Comparison of ENCODE assay signal across 19 cellular contexts in the genomic region with DNA sequence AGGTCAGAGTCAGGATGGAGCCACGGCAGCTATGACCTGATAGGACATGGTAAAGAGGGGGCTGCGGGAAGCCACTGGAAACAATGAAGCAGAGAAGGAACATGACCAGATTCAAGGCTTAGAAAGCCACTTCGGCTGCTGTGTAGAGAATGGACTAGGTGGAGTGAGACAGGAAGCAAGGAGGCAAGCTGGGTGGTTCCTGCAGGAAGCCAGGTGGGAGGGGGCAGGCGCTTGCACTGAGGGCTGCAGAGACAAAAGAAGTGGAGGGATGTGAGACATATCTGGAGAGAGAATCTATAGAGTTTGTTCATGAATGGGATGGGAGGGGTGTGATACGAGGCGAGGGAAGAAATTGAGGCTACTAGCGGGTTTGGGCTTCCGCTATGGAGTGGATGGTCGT. TPM values are rescaled to one million over a fixed set of nuclear protein-coding genes. Genes with fewer than 3 reads are reported as not detected.
DNase-seq lines count a peak whose midpoint lies in the region; ATAC-seq, FAIRE-seq and TF ChIP-seq lines count a peak whose summit lies in the region.
"Had no signal": no experiment of that assay in that cellular context is flagged by ENCODE, and none has a peak within 500 bp of the region (broad histone marks: within the 10 kb centered on the region; RNA-seq: fewer than 3 reads in every experiment).

No MANE protein-coding gene starts in this region.

- H3K23ac ChIP-seq in H1 (ENCODE audit: insufficient read length), result no peak overlapping the region

- H3K4me3 ChIP-seq in OCI-LY7 (ENCODE audit: low read depth, low read length, poor library complexity, severe bottlenecking), result no peak overlapping the region
- no peak overlapping the region for H3K4me3 ChIP-seq in H1 (ENCODE audit: extremely low read depth in 1 of 4, insufficient read depth in 2 of 4, low read depth in 3 of 4, low read length in 4 of 4)

- no peaks in the 10 kb centered on the region for H3K9me3 Mint-ChIP-seq in activated T-cell treated with anti-CD3 and anti-CD28 coated beads, Interleukin-2, amount 50 U/mL, for 24 hours
- H3K9me3 Mint-ChIP-seq in CD4-positive, alpha-beta T cell, result no peaks in the 10 kb centered on the region

- H3K36me3 Mint-ChIP-seq in activated T-cell treated with anti-CD3 and anti-CD28 coated beads, Interleukin-2, amount 50 U/mL, for 24 hours (ENCODE audit: low read depth), result no peaks in the 10 kb centered on the region
- no peaks in the 10 kb centered on the region for H3K36me3 Mint-ChIP-seq in CD4-positive, alpha-beta T cell (ENCODE audit: low read depth)
- H3K36me3 Mint-ChIP-seq: CD14-positive monocyte had no signal

- H3K79me2 ChIP-seq in OCI-LY7 (ENCODE audit: insufficient read depth, low read depth, low read length), result no peaks in the 10 kb centered on the region
- H3K79me2 ChIP-seq in H1 (ENCODE audit: control insufficient read depth in 1 of 2, insufficient read depth in 2 of 2, low read length in 2 of 2), result no peaks in the 10 kb centered on the region

- no peak overlapping the region for H2BK12ac ChIP-seq in H1 (ENCODE audit: low read depth, low read length)

- intact Hi-C loops in CD4-positive, alpha-beta T cell (cut with DNase I, micrococcal nuclease), result no loop called here
- intact Hi-C loops in OCI-LY7 (cut with micrococcal nuclease; ENCODE audit: unreplicated experiment), result no loop called here

- no peaks in the 10 kb centered on the region for H3K9me3 ChIP-seq in CD4-positive, alpha-beta T cell (ENCODE audit: control insufficient read depth, low read length)
- H3K9me3 ChIP-seq in OCI-LY7 (ENCODE audit: low read length) (peaks cover 3% of the 10 kb centered on the region; the same call in 1 of the 2 replicates), H1 (ENCODE audit: insufficient read depth in 2 of 2, low read depth in 1 of 2, low read length in 1 of 2) (no peaks in the 10 kb centered on the region)

- no peak overlapping the region for H3K56ac ChIP-seq in H1 (replicated peaks; ENCODE audit: insufficient read length, low read depth, low read length)

- no peak overlapping the region for H3K14ac ChIP-seq in H1 (ENCODE audit: insufficient read length)

- H3K4me1 Mint-ChIP-seq in activated T-cell treated with anti-CD3 and anti-CD28 coated beads, Interleukin-2, amount 50 U/mL, for 24 hours (ENCODE audit: low read depth), result peaks cover 21% of the 10 kb centered on the region
- peaks cover 24% of the 10 kb centered on the region for H3K4me1 Mint-ChIP-seq in CD4-positive, alpha-beta T cell (ENCODE audit: low read depth)
- H3K4me1 Mint-ChIP-seq: CD14-positive monocyte had no signal

- peaks cover 22% of the 10 kb centered on the region for H3K4me1 ChIP-seq in OCI-LY7 (ENCODE audit: insufficient read depth, low read length, poor library complexity, severe bottlenecking)
- no peaks in the 10 kb centered on the region for H3K4me1 ChIP-seq in H1 (replicated peaks in 1 of 4; ENCODE audit: control insufficient read depth in 3 of 4, insufficient read depth in 4 of 4, low read length in 3 of 4)

- H3K18ac ChIP-seq in H1 (ENCODE audit: extremely low read depth, low read length), result no peak overlapping the region

- no peaks in the 10 kb centered on the region for H4K20me1 ChIP-seq in OCI-LY7 (ENCODE audit: insufficient read depth, low read length)
- no peaks in the 10 kb centered on the region for H4K20me1 ChIP-seq in H1 (replicated peaks in 1 of 2; ENCODE audit: control insufficient read depth in 1 of 2, insufficient read depth in 2 of 2, low read length in 2 of 2)

- H3K23me2 ChIP-seq in H1 (ENCODE audit: low read depth, low read length), result no peaks in the 10 kb centered on the region; the same call in 1 of the 2 replicates

- TF ChIP-seq POLR2A in H1 (IDR thresholded peaks at IDR 0.05; ENCODE audit: control extremely low read depth in 1 of 2, low read depth in 2 of 2, low read length in 2 of 2), result no peak

- no peaks in the 10 kb centered on the region for H3K79me1 ChIP-seq in H1 (ENCODE audit: low read depth, low read length)

- no peak overlapping the region for H3K4me3 Mint-ChIP-seq in activated T-cell treated with anti-CD3 and anti-CD28 coated beads, Interleukin-2, amount 50 U/mL, for 24 hours
- peak overlapping the region; percentile 42 for H3K4me3 Mint-ChIP-seq in CD4-positive, alpha-beta T cell
- H3K4me3 Mint-ChIP-seq: CD14-positive monocyte had no signal

- POLR2A ChIA-PET in CD4-positive, alpha-beta T cell (lab: Charles Lee), result no interaction called here
- POLR2A ChIA-PET in OCI-LY7 (lab: Charles Lee), result no interaction called here
- POLR2A ChIA-PET in H1 (lab: Charles Lee; ENCODE audit: partially characterized antibody), result interaction anchor here (0.6 to 2.1 kb wide), 6 partner anchors 9 to 55 kb away, joined by 3 to 12 read pairs (median 4); a partner anchor contains a TSS

- H3K4me2 ChIP-seq in OCI-LY7 (ENCODE audit: low read length) (peak overlapping the region; percentile 11; the same call in 1 of the 2 replicates), H1 (ENCODE audit: insufficient read depth in 1 of 2, low read depth in 2 of 2, low read length in 2 of 2) (no peak overlapping the region)

- H3K27me3 ChIP-seq in CD4-positive, alpha-beta T cell (ENCODE audit: control insufficient read depth, insufficient read depth, low read length), result no peaks in the 10 kb centered on the region
- H3K27me3 ChIP-seq in H1 (replicated peaks in 1 of 4; ENCODE audit: control insufficient read depth in 3 of 4, extremely low read depth in 1 of 4, insufficient read depth in 3 of 4, low read length in 3 of 4), result no peaks in the 10 kb centered on the region

- H4K91ac ChIP-seq in H1 (replicated peaks; ENCODE audit: insufficient read length, low read length), result no peak overlapping the region

- no peak overlapping the region for H3K4ac ChIP-seq in H1 (replicated peaks; ENCODE audit: insufficient read length, low read depth, low read length)

- no peak overlapping the region for H2BK120ac ChIP-seq in H1 (replicated peaks; ENCODE audit: low read depth, low read length)

- 92 to 100% methylated on average over 2 to 9 of the region's 9 CpGs for WGBS in H1 (ENCODE audit: extremely low coverage in 1 of 2, insufficient coverage in 1 of 2, insufficient read length in 1 of 2, insufficient replicate concordance in 2 of 2, low coverage in 1 of 2, low lambda C conversion rate in 2 of 2, missing lambda C conversion rate in 1 of 2), 2 experiments

- DNase-seq in activated T-cell treated with anti-CD3 and anti-CD28 coated beads, Interleukin-2, amount 50 U/mL, for 24 hours, result no peak
- DNase-seq in activated T-cell treated with anti-CD3 and anti-CD28 coated beads, Interleukin-2, amount 50 U/mL, for 48 hours, result no peak
- no peak for DNase-seq in CD4-positive, alpha-beta T cell
- DNase-seq in OCI-LY7 (ENCODE audit: low spot score) (peak; percentile 34), H1 (ENCODE audit: low read depth in 1 of 2, low spot score in 2 of 2) (no peak), NCI-H345 treated with DMSO at 0.1 percent for 48 hours (lab: John Stamatoyannopoulos, UW; ENCODE audit: unreplicated experiment) (no peak), hypothalamus (lab: John Stamatoyannopoulos, UW) (no peak)
- DNase-seq in effector CD4-positive, alpha-beta T cell, result no peak
- DNase-seq: EL, Karpas-422, NCI-H1105, NCI-H1694, NCI-H2107, NCI-H2227 treated with DMSO at 0.1 percent for 48 hours, NCI-H524 treated with DMSO at 0.1 percent for 48 hours, Right ventricle myocardium superior had no signal

- H3K27me3 Mint-ChIP-seq in activated T-cell treated with anti-CD3 and anti-CD28 coated beads, Interleukin-2, amount 50 U/mL, for 24 hours, result no peaks in the 10 kb centered on the region
- H3K27me3 Mint-ChIP-seq in CD4-positive, alpha-beta T cell, result no peaks in the 10 kb centered on the region

- no peaks in the 10 kb centered on the region for H3K9me2 ChIP-seq in OCI-LY7 (ENCODE audit: insufficient read depth, low read length)

- H2AK5ac ChIP-seq in H1 (ENCODE audit: low read depth, low read length), result no peak overlapping the region; the same call in 1 of the 2 replicates

- no peak for FAIRE-seq in H1 (lab: Jason Lieb, UNC)
- FAIRE-seq: H54 had no signal

- H2BK15ac ChIP-seq in H1 (ENCODE audit: low read length), result peak overlapping the region; percentile 72; the same call in 1 of the 2 replicates

- H4K5ac ChIP-seq in H1 (ENCODE audit: insufficient read length, low read depth, low read length), result no peak overlapping the region

- peak overlapping the region; percentile 97; the same call in 1 of the 2 replicates for H2BK20ac ChIP-seq in H1 (ENCODE audit: low read length)

- ATAC-seq in CD4-positive, alpha-beta T cell (ENCODE audit: poor library complexity), result peak; percentile 46
- ATAC-seq: Panc1 had no signal

- no peak overlapping the region for H3K27ac ChIP-seq in CD4-positive, alpha-beta T cell (ENCODE audit: low read depth, low read length)
- H3K27ac ChIP-seq in OCI-LY7 (ENCODE audit: low read depth, low read length, poor library complexity, severe bottlenecking) (no peak overlapping the region), H1 (ENCODE audit: low read depth, low read length) (no peak overlapping the region)

- CTCF ChIA-PET in CD4-positive, alpha-beta T cell (lab: Charles Lee), result no interaction called here
- CTCF ChIA-PET in OCI-LY7 (lab: Charles Lee; ENCODE audit: unreplicated experiment) (no interaction called here), H1 (lab: Charles Lee; ENCODE audit: partially characterized antibody) (interaction anchor here (1.0 to 1.8 kb wide), 4 partner anchors 12 to 111 kb away, joined by 3 to 10 read pairs (median 4); no protein-coding TSS in a partner anchor)

- no peak overlapping the region for H2BK5ac ChIP-seq in H1 (ENCODE audit: low read depth, low read length)

- TF ChIP-seq EP300 in H1 (IDR thresholded peaks at IDR 0.05; ENCODE audit: borderline replicate concordance in 1 of 2, low read depth in 2 of 2, low read length in 2 of 2), result no peak

- no peak for TF ChIP-seq RAD21 in H1 (IDR thresholded peaks at IDR 0.05 in 1 of 2, conservative IDR thresholded peaks at IDR 0.05 in 1 of 2; ENCODE audit: low read depth in 2 of 2, low read length in 2 of 2)

- H4K8ac ChIP-seq in H1 (ENCODE audit: extremely low read depth, insufficient read depth, low read length), result no peak overlapping the region

- peak overlapping the region; percentile 19 for H3K27ac Mint-ChIP-seq in activated T-cell treated with anti-CD3 and anti-CD28 coated beads, Interleukin-2, amount 50 U/mL, for 24 hours
- peak overlapping the region; percentile 48 for H3K27ac Mint-ChIP-seq in CD4-positive, alpha-beta T cell
- H3K27ac Mint-ChIP-seq: CD14-positive monocyte had no signal

- H3K9ac ChIP-seq in H1 (replicated peaks in 1 of 4; ENCODE audit: extremely low read depth in 1 of 4, low read depth in 3 of 4, low read length in 3 of 4), result no peak overlapping the region

- no peak for TF ChIP-seq CTCF in CD4-positive, alpha-beta T cell (IDR thresholded peaks at IDR 0.05)
- TF ChIP-seq CTCF in OCI-LY7 (conservative IDR thresholded peaks at IDR 0.05; ENCODE audit: low read length), result no peak
- no peak for TF ChIP-seq CTCF in H1 (IDR thresholded peaks at IDR 0.05; ENCODE audit: control extremely low read depth in 1 of 3, insufficient read depth in 1 of 3, low read depth in 1 of 3, low read length in 3 of 3)

- H2AFZ ChIP-seq in OCI-LY7 (ENCODE audit: low read length) (peak overlapping the region; percentile 27), H1 (ENCODE audit: low read length) (no peak overlapping the region)

- no peaks in the 10 kb centered on the region for H3K36me3 ChIP-seq in OCI-LY7 (ENCODE audit: insufficient read depth, low read length)
- no peaks in the 10 kb centered on the region for H3K36me3 ChIP-seq in H1 (ENCODE audit: control insufficient read depth in 2 of 4, insufficient read depth in 4 of 4, low read length in 3 of 4)

- no TSS peak for BruUV-seq in OCI-LY7 (replicated peaks; lab: Mats Ljungman, UMichigan)

RNA-seq across cellular contexts. Expression of a gene that starts 19.0 kb away (rescaled TPM):
- 1 to 10 TPM; 3.8 to 4.3 TPM for total RNA-seq in CD4-positive, alpha-beta T cell
- total RNA-seq in OCI-LY7 (2014; rRNA removed; shearing (Covaris generic)), result 23.7 and 28.3 TPM in 2 replicates
- 22.3 and 26.1 TPM in 2 replicates for total RNA-seq in OCI-LY7 (2022)
- total RNA-seq in H1 (2021; fragmentation: NEBNext Ultra II Directional; extraction: Animal tissue kit (Norgen Biotek cat#: 25700)), result 36.0 and 39.2 TPM in 2 replicates
- polyA plus RNA-seq in H1 (2011; rRNA removed), result 13.1 and 23.4 TPM in 2 replicates
- polyA plus RNA-seq in H1 (2011; cell fraction: cytosol; rRNA removed), result 19.4 TPM
- 41.9 TPM for polyA plus RNA-seq in H1 (2011; cell fraction: nucleus; rRNA removed)
- polyA plus RNA-seq in H1 (2012, experiment 1 of 2), result 16.8 to 24.3 TPM (median 21.3 TPM) in 4 replicates
- polyA plus RNA-seq in H1 (2012, experiment 2 of 2), result 18.5 TPM
- 16.7 TPM for polyA plus RNA-seq in H1 (2013, experiment 1 of 2)
- 15.9 TPM for polyA plus RNA-seq in H1 (2013, experiment 2 of 2)
- polyA minus RNA-seq in H1 (2011; rRNA and poly(A)+ RNA removed), result 13.0 and 17.4 TPM in 2 replicates
- polyA minus RNA-seq in H1 (2011; cell fraction: cytosol; rRNA and poly(A)+ RNA removed), result 22.0 TPM
- polyA minus RNA-seq in H1 (2011; cell fraction: nucleus; rRNA and poly(A)+ RNA removed), result 32.8 TPM
- polyA plus RNA-seq: CD14-positive monocyte had no signal

RNA-seq across cellular contexts. Expression of a gene that starts 36.5 kb away (rescaled TPM):
- total RNA-seq in CD4-positive, alpha-beta T cell, result 10 to 100 TPM; 12.0 to 13.8 TPM
- total RNA-seq in OCI-LY7 (2014; rRNA removed; shearing (Covaris generic)), result 54.2 and 68.3 TPM in 2 replicates
- total RNA-seq in OCI-LY7 (2022), result 63.2 and 63.7 TPM in 2 replicates
- total RNA-seq in H1 (2021; fragmentation: NEBNext Ultra II Directional; extraction: Animal tissue kit (Norgen Biotek cat#: 25700)), result 74.6 and 75.9 TPM in 2 replicates
- polyA plus RNA-seq in H1 (2011; rRNA removed), result 90.2 and 106 TPM in 2 replicates
- 105 TPM for polyA plus RNA-seq in H1 (2011; cell fraction: cytosol; rRNA removed)
- 153 TPM for polyA plus RNA-seq in H1 (2011; cell fraction: nucleus; rRNA removed)
- 65.3 to 93.7 TPM (median 87.0 TPM) in 4 replicates for polyA plus RNA-seq in H1 (2012, experiment 1 of 2)
- 74.6 TPM for polyA plus RNA-seq in H1 (2012, experiment 2 of 2)
- 53.0 TPM for polyA plus RNA-seq in H1 (2013, experiment 1 of 2)
- polyA plus RNA-seq in H1 (2013, experiment 2 of 2), result 51.3 TPM
- 107 and 109 TPM in 2 replicates for polyA minus RNA-seq in H1 (2011; rRNA and poly(A)+ RNA removed)
- 52.0 TPM for polyA minus RNA-seq in H1 (2011; cell fraction: cytosol; rRNA and poly(A)+ RNA removed)
- polyA minus RNA-seq in H1 (2011; cell fraction: nucleus; rRNA and poly(A)+ RNA removed), result 71.2 TPM

RNA-seq across cellular contexts. Expression of a gene that starts 59.3 kb away (rescaled TPM):
- total RNA-seq in CD4-positive, alpha-beta T cell, result 10 to 100 TPM; 42.2 to 44.5 TPM
- total RNA-seq in OCI-LY7 (2014; rRNA removed; shearing (Covaris generic)), result 309 and 344 TPM in 2 replicates
- total RNA-seq in OCI-LY7 (2022), result 183 and 216 TPM in 2 replicates
- total RNA-seq in H1 (2021; fragmentation: NEBNext Ultra II Directional; extraction: Animal tissue kit (Norgen Biotek cat#: 25700)), result 263 and 281 TPM in 2 replicates
- polyA plus RNA-seq in H1 (2011; rRNA removed), result 241 and 344 TPM in 2 replicates
- 302 TPM for polyA plus RNA-seq in H1 (2011; cell fraction: cytosol; rRNA removed)
- polyA plus RNA-seq in H1 (2011; cell fraction: nucleus; rRNA removed), result 166 TPM
- 273 to 334 TPM (median 320 TPM) in 4 replicates for polyA plus RNA-seq in H1 (2012, experiment 1 of 2)
- 440 TPM for polyA plus RNA-seq in H1 (2012, experiment 2 of 2)
- polyA plus RNA-seq in H1 (2013, experiment 1 of 2), result 244 TPM
- polyA plus RNA-seq in H1 (2013, experiment 2 of 2), result 251 TPM
- polyA minus RNA-seq in H1 (2011; rRNA and poly(A)+ RNA removed), result 58.6 and 61.0 TPM in 2 replicates
- polyA minus RNA-seq in H1 (2011; cell fraction: cytosol; rRNA and poly(A)+ RNA removed), result 117 TPM
- 80.9 TPM for polyA minus RNA-seq in H1 (2011; cell fraction: nucleus; rRNA and poly(A)+ RNA removed)
